ENCODE assay signal across 13 cellular contexts in genomic region chr7:47648301-47648900, GRCh38.
DNase-seq lines count a peak whose midpoint lies in the region; ATAC-seq and TF ChIP-seq lines count a peak whose summit lies in the region.
"Had no signal": no experiment of that assay in that cellular context is flagged by ENCODE, and none has a peak within 500 bp of the region (broad histone marks: within the 10 kb centered on the region; RNA-seq: fewer than 3 reads in every experiment).

No MANE protein-coding gene starts in this region.

- no peak for ATAC-seq in naive thymus-derived CD8-positive, alpha-beta T cell
- ATAC-seq: activated T-cell treated with anti-CD3 and anti-CD28 coated beads, Interleukin-2, amount 50 U/mL, for 4 hours had no signal

- H3K36me3 Mint-ChIP-seq in naive thymus-derived CD8-positive, alpha-beta T cell, result peaks cover 2 to 12% (median 8%) of the 10 kb centered on the region in 3 donors

- POLR2A ChIA-PET in naive thymus-derived CD8-positive, alpha-beta T cell (lab: Charles Lee), result no interaction called here

- peak overlapping the region in 6 of 10 donors; percentile 0 to 85 (median 54) for H3K4me3 Mint-ChIP-seq in naive thymus-derived CD8-positive, alpha-beta T cell
- H3K4me3 Mint-ChIP-seq: activated T-cell treated with anti-CD3 and anti-CD28 coated beads, Interleukin-2, amount 50 U/mL, for 4 hours had no signal

- H3K27ac Mint-ChIP-seq in naive thymus-derived CD8-positive, alpha-beta T cell, result peak overlapping the region in 8 of 10 donors; percentile 76 to 96 (median 90)

- DNase-seq in AG09319 (ENCODE audit: extremely low read depth, low read depth) (peak; percentile 65), M059J (ENCODE audit: low read depth) (peak; percentile 91), dedifferentiated amniotic fluid mesenchymal stem cell (ENCODE audit: extremely low spot score) (peak; percentile 38), DMS79 treated with DMSO at 0.1 percent for 48 hours (lab: John Stamatoyannopoulos, UW) (no peak), SHP77 (lab: John Stamatoyannopoulos, UW) (no peak), NOMO-1 (lab: John Stamatoyannopoulos, UW; ENCODE audit: unreplicated experiment in 2 of 2) (no peak), NCI-H1417 (lab: John Stamatoyannopoulos, UW) (no peak)
- no peak for DNase-seq in naive thymus-derived CD8-positive, alpha-beta T cell
- DNase-seq: activated T-cell treated with anti-CD3 and anti-CD28 coated beads, Interleukin-2, amount 50 U/mL, for 4 hours; NCI-H510A; SIG-M5; stimulated activated CD4-positive, alpha-beta T cell treated with anti-CD3 and anti-CD28 coated beads, Interleukin-1b, Interleukin-23, amount 100 ng/mL, for 48 hours; WERI-Rb-1 had no signal

- peaks cover 13 to 27% (median 23%) of the 10 kb centered on the region in 4 donors for H3K4me1 Mint-ChIP-seq in naive thymus-derived CD8-positive, alpha-beta T cell

- TF ChIP-seq CTCF in AG09319 (IDR thresholded peaks at IDR 0.05; ENCODE audit: low read depth, low read length), result no peak

- peaks cover 0 to 16% (median 8%) of the 10 kb centered on the region in 9 donors for H3K9me3 Mint-ChIP-seq in naive thymus-derived CD8-positive, alpha-beta T cell

- H3K27me3 Mint-ChIP-seq in naive thymus-derived CD8-positive, alpha-beta T cell, result no peaks in the 10 kb centered on the region

Comparison
In these comparisons a context has a peak if more than half of its experiments do, and no peak if none do; other contexts are left out.
1. DNase-seq: peak in AG09319 (single experiment), M059J (single experiment) and dedifferentiated amniotic fluid mesenchymal stem cell (single experiment); none in naive thymus-derived CD8-positive, alpha-beta T cell (0 of 10), DMS79 treated with DMSO at 0.1 percent for 48 hours (single experiment), SHP77 (0 of 2), NOMO-1 (0 of 2) and NCI-H1417 (0 of 3).